ENCODE assay signal across 22 cellular contexts in the genomic region with DNA sequence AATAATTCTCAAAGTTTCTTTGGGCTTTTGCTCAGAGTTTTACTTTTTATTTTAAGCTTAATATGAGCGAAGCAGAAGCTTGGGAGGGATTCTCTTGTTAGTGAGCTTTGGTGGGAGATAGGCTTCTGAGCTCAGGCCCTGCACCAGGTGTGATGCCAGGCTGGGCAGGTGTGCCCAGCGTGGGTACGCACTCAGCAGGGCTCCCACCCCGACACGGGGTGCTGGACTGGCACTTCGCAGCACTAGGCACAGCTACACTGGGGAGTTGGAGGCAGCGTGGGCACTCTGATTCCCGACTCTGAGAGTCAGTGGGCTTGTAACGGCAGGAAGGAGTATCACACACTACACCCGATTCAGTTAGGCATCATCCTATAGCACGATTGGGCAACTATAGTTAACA.
"Had no signal": no experiment of that assay in that cellular context is flagged by ENCODE, and none has a peak within 500 bp of the region (broad histone marks: within the 10 kb centered on the region; RNA-seq: fewer than 3 reads in every experiment).

No MANE protein-coding gene starts in this region.

- H3K27ac ChIP-seq: colonic mucosa, esophagus muscularis mucosa, foreskin keratinocyte, gastroesophageal sphincter, heart left ventricle, hepatocyte, left ventricle myocardium inferior, lower lobe of right lung had no signal

- H3K4me1 ChIP-seq: colonic mucosa, esophagus muscularis mucosa, foreskin keratinocyte, gastroesophageal sphincter, lower lobe of right lung had no signal

- H3K27me3 ChIP-seq: colonic mucosa, esophagus muscularis mucosa, foreskin keratinocyte, gastroesophageal sphincter, heart left ventricle, hepatocyte had no signal

- ATAC-seq: foreskin keratinocyte, gastroesophageal sphincter, heart left ventricle, left colon, left lobe of liver, lower lobe of right lung, mucosa of descending colon had no signal

- H3K36me3 Mint-ChIP-seq: mesothelial cell of epicardium had no signal

- H3K4me3 ChIP-seq: colonic mucosa, esophagus muscularis mucosa, gastroesophageal sphincter, heart left ventricle, hepatocyte, left ventricle myocardium inferior, lower lobe of right lung, mucosa of descending colon had no signal

- H3K36me3 ChIP-seq: colonic mucosa, heart left ventricle, lower lobe of right lung had no signal

- DNase-seq: colonic mucosa; cortex of kidney; effector CD4-positive, alpha-beta T cell; effector memory CD4-positive, alpha-beta T cell; foreskin keratinocyte; heart left ventricle; hypothalamus; immature natural killer cell; islet precursor cell; kidney; kidney glomerular epithelial cell; left colon; left ventricle myocardium inferior; lower lobe of right lung; mesenchymal stem cell; mucosa of descending colon had no signal

- H2AFZ ChIP-seq: hepatocyte had no signal

- H3K4me2 ChIP-seq: hepatocyte had no signal

- H3K4me3 Mint-ChIP-seq: dendritic cell treated with granulocyte-macrophage colony-stimulating factor and Interleukin-4, amounts not matched to agents 40 ng/mL and 50 ng/mL, for 4 days; immature natural killer cell; mesothelial cell of epicardium had no signal

- H3K27ac Mint-ChIP-seq: dendritic cell treated with granulocyte-macrophage colony-stimulating factor and Interleukin-4, amounts not matched to agents 40 ng/mL and 50 ng/mL, for 4 days; immature natural killer cell; mesothelial cell of epicardium had no signal

- H3K4me1 Mint-ChIP-seq: immature natural killer cell had no signal

- H3K9me3 ChIP-seq: colonic mucosa, lower lobe of right lung, mucosa of descending colon had no signal
